ENCODE assay signal across 8 cellular contexts in the genomic region with DNA sequence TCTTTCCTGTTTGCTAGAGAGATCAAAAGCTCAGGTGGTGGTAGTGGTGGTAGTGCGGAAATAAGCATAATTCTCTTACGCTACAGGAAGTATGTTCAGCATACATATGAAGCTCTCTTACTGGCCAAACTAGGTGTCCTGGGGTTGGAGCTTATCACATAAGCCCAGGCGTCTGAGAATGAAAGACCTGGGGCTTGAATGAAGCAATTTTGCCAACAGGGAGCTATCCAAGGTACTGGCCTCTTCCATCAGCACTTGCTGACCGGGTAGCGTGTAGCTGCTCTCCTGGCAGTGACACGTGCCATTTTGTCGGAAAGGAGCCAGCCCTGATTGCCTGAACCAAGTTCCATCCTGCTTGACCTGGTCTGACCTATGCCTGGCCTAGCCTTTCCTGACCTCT.
DNase-seq lines count a peak whose midpoint lies in the region; ATAC-seq and TF ChIP-seq lines count a peak whose summit lies in the region.

No MANE protein-coding gene starts in this region.

- H3K9me3 Mint-ChIP-seq in CD8-positive, alpha-beta T cell, result no peaks in the 10 kb centered on the region
- no peaks in the 10 kb centered on the region for H3K9me3 Mint-ChIP-seq in effector memory CD8-positive, alpha-beta T cell

- POLR2A ChIA-PET in CD8-positive, alpha-beta T cell (lab: Charles Lee), result no interaction called here

- H3K36me3 ChIP-seq in CD8-positive, alpha-beta T cell (ENCODE audit: insufficient read depth, low read length), result no peaks in the 10 kb centered on the region
- no peaks in the 10 kb centered on the region for H3K36me3 ChIP-seq in left lung

- no peak overlapping the region for H3K27ac Mint-ChIP-seq in CD8-positive, alpha-beta T cell
- H3K27ac Mint-ChIP-seq in effector memory CD8-positive, alpha-beta T cell, result no peak overlapping the region

- H3K4me3 ChIP-seq in CD8-positive, alpha-beta T cell (ENCODE audit: low read depth, low read length), result no peak overlapping the region
- no peak overlapping the region for H3K4me3 ChIP-seq in Jurkat, Clone E6-1 (ENCODE audit: low read length)
- H3K4me3 ChIP-seq in left lung, result no peak overlapping the region

- peaks cover 10% of the 10 kb centered on the region for H3K4me1 Mint-ChIP-seq in CD8-positive, alpha-beta T cell (ENCODE audit: low read depth)
- peaks cover 0 to 1% of the 10 kb centered on the region in 2 donors for H3K4me1 Mint-ChIP-seq in effector memory CD8-positive, alpha-beta T cell (ENCODE audit: low read depth in 2 of 2)

- H3K36me3 Mint-ChIP-seq in CD8-positive, alpha-beta T cell, result no peaks in the 10 kb centered on the region
- no peaks in the 10 kb centered on the region for H3K36me3 Mint-ChIP-seq in effector memory CD8-positive, alpha-beta T cell (ENCODE audit: insufficient read depth)

- no peak for TF ChIP-seq CTCF in CD8-positive, alpha-beta T cell (IDR thresholded peaks at IDR 0.05)
- no peak for TF ChIP-seq CTCF in left lung (IDR thresholded peaks at IDR 0.05)

- CTCF ChIA-PET in CD8-positive, alpha-beta T cell (lab: Charles Lee), result interaction anchor here (0.8 to 1.4 kb wide), 2 partner anchors 14 kb away, joined by 4 to 5 read pairs; no protein-coding TSS in a partner anchor

- H3K27me3 ChIP-seq in CD8-positive, alpha-beta T cell (ENCODE audit: insufficient read depth, low read length), result no peaks in the 10 kb centered on the region
- H3K27me3 ChIP-seq in left lung, result no peaks in the 10 kb centered on the region

- peaks cover 5% of the 10 kb centered on the region for H3K27me3 Mint-ChIP-seq in CD8-positive, alpha-beta T cell (ENCODE audit: low read depth)
- peaks cover 11 to 16% of the 10 kb centered on the region in 2 donors for H3K27me3 Mint-ChIP-seq in effector memory CD8-positive, alpha-beta T cell

- no peak overlapping the region for H3K27ac ChIP-seq in CD8-positive, alpha-beta T cell (ENCODE audit: low read depth, low read length)
- no peak overlapping the region for H3K27ac ChIP-seq in left lung

- H3K4me1 ChIP-seq in CD8-positive, alpha-beta T cell (ENCODE audit: insufficient read depth, low read length), result peaks cover 10% of the 10 kb centered on the region
- H3K4me1 ChIP-seq in left lung, result no peaks in the 10 kb centered on the region

- H3K4me3 Mint-ChIP-seq in CD8-positive, alpha-beta T cell, result no peak overlapping the region
- H3K4me3 Mint-ChIP-seq in effector memory CD8-positive, alpha-beta T cell, result no peak overlapping the region

- intact Hi-C loops in CD8-positive, alpha-beta T cell (cut with DNase I, micrococcal nuclease), result no loop called here
- intact Hi-C loops in left lung (cut with DNase I), result no loop called here

- peak in 2 of 7 experiments; percentile 16 to 29 for DNase-seq in CD8-positive, alpha-beta T cell
- DNase-seq in Jurkat, Clone E6-1 (ENCODE audit: low read depth, low spot score), result peak; percentile 84
- DNase-seq in amniotic stem cell (lab: John Stamatoyannopoulos, UW) (peak; percentile 26), left lung (no peak), superior temporal gyrus (ENCODE audit: extremely low spot score) (no peak)
- no peak for DNase-seq in effector memory CD8-positive, alpha-beta T cell

- peak; percentile 58 for ATAC-seq in CD8-positive, alpha-beta T cell
- ATAC-seq in left lung (peak; percentile 76), HG02970 (IDR thresholded peaks at IDR 0.05; ENCODE audit: low FRiP score, unreplicated experiment) (no peak), HG02571 (IDR thresholded peaks at IDR 0.05; ENCODE audit: unreplicated experiment) (no peak)
- no peak for ATAC-seq in effector memory CD8-positive, alpha-beta T cell (replicated peaks)

- H3K9me3 ChIP-seq in CD8-positive, alpha-beta T cell (ENCODE audit: low read length), result no peaks in the 10 kb centered on the region
- H3K9me3 ChIP-seq in left lung, result no peaks in the 10 kb centered on the region

Comparison
In these comparisons a context has a peak if more than half of its experiments do, and no peak if none do; other contexts are left out.
1. ATAC-seq: peak in CD8-positive, alpha-beta T cell (single experiment) and left lung (single experiment); none in HG02970 (single experiment), effector memory CD8-positive, alpha-beta T cell (single experiment) and HG02571 (single experiment).
2. DNase-seq: peak in Jurkat, Clone E6-1 (single experiment) and amniotic stem cell (single experiment); none in left lung (0 of 2), effector memory CD8-positive, alpha-beta T cell (0 of 3) and superior temporal gyrus (single experiment).